In genomic region chr1:94884101-94884875, GRCh38 we compare ENCODE assay signal across 9 cellular contexts. TPM values are rescaled to one million over a fixed set of nuclear protein-coding genes. Genes with fewer than 3 reads are reported as not detected.
DNase-seq lines count a peak whose midpoint lies in the region; ATAC-seq, FAIRE-seq and TF ChIP-seq lines count a peak whose summit lies in the region.
"Had no signal": no experiment of that assay in that cellular context is flagged by ENCODE, and none has a peak within 500 bp of the region (broad histone marks: within the 10 kb centered on the region; RNA-seq: fewer than 3 reads in every experiment).

No MANE protein-coding gene starts in this region.

- peak overlapping the region in 54 of 59 donors; percentile 0 to 84 (median 64) for H3K27ac ChIP-seq in dorsolateral prefrontal cortex
- no peak overlapping the region for H3K27ac ChIP-seq in CD4-positive, alpha-beta memory T cell (ENCODE audit: low read depth, low read length)

- peaks cover 0 to 2% (median 0%) of the 10 kb centered on the region in 8 donors for H3K9me3 Mint-ChIP-seq in CD4-positive, alpha-beta memory T cell

- H3K9me3 ChIP-seq in CD4-positive, alpha-beta memory T cell (ENCODE audit: control insufficient read depth in 1 of 2, low read length in 2 of 2) = no peaks in the 10 kb centered on the region

- POLR2A ChIA-PET in CD4-positive, alpha-beta memory T cell (lab: Charles Lee; ENCODE audit: partially characterized antibody) = no interaction called here

- no peaks in the 10 kb centered on the region for H3K27me3 ChIP-seq in dorsolateral prefrontal cortex
- H3K27me3 ChIP-seq in CD4-positive, alpha-beta memory T cell (ENCODE audit: insufficient read depth, low read length) = no peaks in the 10 kb centered on the region

- CTCF ChIA-PET in CD4-positive, alpha-beta memory T cell (lab: Charles Lee; ENCODE audit: partially characterized antibody) = no interaction called here

- peak overlapping the region in 1 of 7 donors; percentile 43 for H3K27ac Mint-ChIP-seq in CD4-positive, alpha-beta memory T cell

- ATAC-seq in GM21381 (IDR thresholded peaks at IDR 0.05; ENCODE audit: unreplicated experiment) = no peak

- peak; percentile 99 for FAIRE-seq in A204.1 (lab: Jason Lieb, UNC)

- no peaks in the 10 kb centered on the region for H3K27me3 Mint-ChIP-seq in CD4-positive, alpha-beta memory T cell

- intact Hi-C loops in dorsolateral prefrontal cortex (cut with DNase I) = no loop called here
- intact Hi-C loops in CD4-positive, alpha-beta memory T cell (cut with micrococcal nuclease) = no loop called here

- no peak for TF ChIP-seq CTCF in dorsolateral prefrontal cortex (IDR thresholded peaks at IDR 0.05 in 54 of 56, conservative IDR thresholded peaks at IDR 0.05 in 2 of 56; ENCODE audit: low read depth in 1 of 56, partially characterized antibody in 56 of 56)

- peak overlapping the region in 2 of 8 donors; percentile 45 to 79 for H3K4me3 Mint-ChIP-seq in CD4-positive, alpha-beta memory T cell

- H3K4me1 ChIP-seq in CD4-positive, alpha-beta memory T cell (ENCODE audit: insufficient read depth, low read length) = peaks cover 6% of the 10 kb centered on the region

- H3K36me3 Mint-ChIP-seq in CD4-positive, alpha-beta memory T cell = no peaks in the 10 kb centered on the region

- no peaks in the 10 kb centered on the region for H3K36me3 ChIP-seq in CD4-positive, alpha-beta memory T cell (ENCODE audit: insufficient read depth, low read length)

- H3K4me3 ChIP-seq in dorsolateral prefrontal cortex = peak overlapping the region in 9 of 59 donors; percentile 6 to 30 (median 14)
- no peak overlapping the region for H3K4me3 ChIP-seq in CD4-positive, alpha-beta memory T cell (ENCODE audit: low read length in 2 of 2)

- peaks cover 11 to 15% (median 11%) of the 10 kb centered on the region in 4 donors for H3K4me1 Mint-ChIP-seq in CD4-positive, alpha-beta memory T cell

- DNase-seq in HT1080 (ENCODE audit: low read depth) (peak; percentile 22), dorsolateral prefrontal cortex (peak in 1 of 10 donors; percentile 22), medulla oblongata (ENCODE audit: extremely low spot score) (peak; percentile 78), cerebellum (ENCODE audit: low spot score) (no peak), NOMO-1 treated with dmso at 0.1 percent for 144 hours (lab: John Stamatoyannopoulos, UW; ENCODE audit: unreplicated experiment) (no peak)
- DNase-seq in CD4-positive, alpha-beta memory T cell = no peak
- DNase-seq: glutamatergic neuron had no signal

RNA-seq across cellular contexts. Expression of gene CNN3, which starts 42.6 kb away (rescaled TPM):
- 269 and 346 TPM in 2 replicates for total RNA-seq in HT1080 (2014; rRNA removed; shearing (Covaris generic))
- 307 and 319 TPM in 2 replicates for polyA plus RNA-seq in HT1080 (2015; cell fraction: cytosol; rRNA removed)
- polyA plus RNA-seq in HT1080 (2015; cell fraction: nucleus; rRNA removed) = 236 and 247 TPM in 2 replicates
- 100 to 1,000 TPM in 118 of 120 experiments, 10 to 100 TPM in 2; 91.8 to 419 (median 154) TPM for total RNA-seq in dorsolateral prefrontal cortex
- 1 to 10 TPM; 2.6 to 3.2 TPM for total RNA-seq in CD4-positive, alpha-beta memory T cell
- polyA plus RNA-seq in CD4-positive, alpha-beta memory T cell = 1 to 10 TPM; 1.9 to 2.3 TPM
- 158 TPM for total RNA-seq in cerebellum

Comparison
In these comparisons a context has a peak if more than half of its experiments do, and no peak if none do; other contexts are left out.
1. DNase-seq: peak in HT1080 (single experiment) and medulla oblongata (single experiment); none in CD4-positive, alpha-beta memory T cell (0 of 5), cerebellum (single experiment) and NOMO-1 treated with dmso at 0.1 percent for 144 hours (single experiment).
2. RNA of gene CNN3, which starts 42.6 kb away (total RNA-seq): 269 to 346 TPM in HT1080, 158 TPM in cerebellum (single experiment) and 91.8 to 419 TPM in dorsolateral prefrontal cortex; 2.6 to 3.2 TPM in CD4-positive, alpha-beta memory T cell; every median in the first group is over 10 times any median in the second.